In the genomic region with DNA sequence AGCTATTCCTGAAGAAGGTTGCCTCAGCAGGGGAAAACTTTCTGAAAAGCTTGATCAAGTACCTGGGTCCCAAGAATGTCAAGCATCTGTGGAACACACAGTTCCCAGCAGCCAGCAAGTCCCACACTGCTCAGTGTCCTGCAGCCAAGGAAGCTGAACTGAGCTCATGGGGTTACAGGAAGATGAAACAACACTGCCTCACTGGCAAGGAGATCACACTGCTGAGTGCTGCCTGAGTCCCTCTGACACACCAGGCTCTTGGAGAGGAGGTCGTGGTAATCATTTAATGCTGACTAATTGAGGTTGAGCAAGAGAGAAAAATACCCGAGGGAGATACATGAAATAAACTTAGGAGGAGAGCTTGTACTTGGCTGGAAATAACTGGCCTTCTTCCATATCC, we compare ENCODE assay signal across 7 cellular contexts.
A peak's percentile ranks its signal among the peaks of the same experiment; 100 is the strongest.
DNase-seq lines count a peak whose midpoint lies in the region; TF ChIP-seq lines count a peak whose summit lies in the region.

No MANE protein-coding gene starts in this region.

- H2AK5ac ChIP-seq in neuronal stem cell (ENCODE audit: low read depth, low read length) = no peak overlapping the region

- no peak overlapping the region for H2AFZ ChIP-seq in neuronal stem cell (ENCODE audit: low read length)

- H3K27ac ChIP-seq in HEK293 (ENCODE audit: extremely low read depth, low read depth, low read length) (no peak overlapping the region), SK-N-MC (peak overlapping the region; percentile 36; the same call in 1 of the 2 replicates), neuronal stem cell (replicated peaks; ENCODE audit: low read length) (peak overlapping the region; percentile 27)

- no peak overlapping the region for H2BK15ac ChIP-seq in neuronal stem cell (ENCODE audit: low read length)

- POLR2A ChIA-PET in HEK293 (lab: Yijun Ruan, JAX) = interaction anchor here (0.6 to 1.0 kb wide), 2 partner anchors 33 to 576 kb away, joined by 3 read pairs; partner anchors contain the start of gene POU2F1

- H4K91ac ChIP-seq in neuronal stem cell (ENCODE audit: low read depth, low read length, poor library complexity) = no peak overlapping the region

- H3K4me2 ChIP-seq in neuronal stem cell (ENCODE audit: insufficient read depth, low read length, poor library complexity, severe bottlenecking) = no peak overlapping the region

- no peaks in the 10 kb centered on the region for H3K4me1 ChIP-seq in HEK293 (ENCODE audit: control insufficient read depth, insufficient read depth, low read length)
- peaks cover 4 to 6% of the 10 kb centered on the region in 2 donors for H3K4me1 ChIP-seq in neuronal stem cell (ENCODE audit: control insufficient read depth in 2 of 2, insufficient read depth in 1 of 2, low read depth in 1 of 2, low read length in 2 of 2)

- H3K4ac ChIP-seq in neuronal stem cell (ENCODE audit: low read length) = no peak overlapping the region

- peaks cover 0 to 3% of the 10 kb centered on the region in 2 experiments; a peak in 1 of 3 replicates for H3K36me3 ChIP-seq in HEK293 (ENCODE audit: control insufficient read depth in 2 of 2, insufficient read depth in 1 of 2, low read length in 2 of 2)
- H3K36me3 ChIP-seq in SK-N-MC (ENCODE audit: insufficient read depth, low read length) = no peaks in the 10 kb centered on the region
- H3K36me3 ChIP-seq in neuronal stem cell (replicated peaks in 1 of 2; ENCODE audit: control insufficient read depth in 2 of 2, insufficient read depth in 2 of 2, low read length in 2 of 2) = peaks cover 0 to 8% of the 10 kb centered on the region in 2 donors

- H3K4me3 ChIP-seq in HEK293 (ENCODE audit: low read depth, low read length) (no peak overlapping the region), SK-N-MC (peak overlapping the region; percentile 15), fibroblast of pulmonary artery (replicated peaks; ENCODE audit: low read depth, low read length) (peak overlapping the region; percentile 12), neuronal stem cell (ENCODE audit: low read length in 2 of 2) (no peak overlapping the region)

- H2BK12ac ChIP-seq in neuronal stem cell (ENCODE audit: low read length) = no peak overlapping the region

- H3K23ac ChIP-seq in neuronal stem cell (ENCODE audit: low read depth, low read length, poor library complexity) = no peak overlapping the region

- no CpG with 5 or more reads among the region's 2 CpGs for WGBS in neuronal stem cell (ENCODE audit: extremely low coverage in 2 of 2, insufficient read length in 2 of 2, insufficient replicate concordance in 1 of 2), 2 donors

- CTCF ChIA-PET in HEK293 (lab: Yijun Ruan, JAX) = interaction anchor here (0.6 to 1.3 kb wide), 4 partner anchors 11 to 68 kb away, joined by 3 to 4 read pairs (median 3); no protein-coding TSS in a partner anchor

- H3K14ac ChIP-seq in neuronal stem cell (ENCODE audit: low read length) = no peak overlapping the region

- peak overlapping the region; percentile 65 for H3K18ac ChIP-seq in neuronal stem cell (ENCODE audit: low read length)

- TF ChIP-seq CTCF in HEK293 (tag by site-specific recombination; IDR thresholded peaks at IDR 0.05) (no peak), fibroblast of pulmonary artery (IDR thresholded peaks at IDR 0.05; ENCODE audit: low read length, missing control alignments) (peak; percentile 10), GM10266 (IDR thresholded peaks at IDR 0.05; ENCODE audit: control insufficient read depth, insufficient read depth, low read depth, missing control alignments) (no peak)

- H3K79me1 ChIP-seq in neuronal stem cell (ENCODE audit: low read depth, low read length) = no peaks in the 10 kb centered on the region

- no peak overlapping the region for H4K8ac ChIP-seq in neuronal stem cell (ENCODE audit: low read depth, low read length)

- no peak overlapping the region for H2BK5ac ChIP-seq in neuronal stem cell (ENCODE audit: low read length)

- H3K9ac ChIP-seq in SK-N-MC (ENCODE audit: insufficient read length) = no peak overlapping the region
- no peak overlapping the region for H3K9ac ChIP-seq in neuronal stem cell (ENCODE audit: low read depth, low read length, poor library complexity)

- H3K27me3 ChIP-seq in neuronal stem cell (ENCODE audit: control insufficient read depth in 3 of 3, insufficient read depth in 3 of 3, low read depth in 1 of 3, low read length in 3 of 3) = no peaks in the 10 kb centered on the region

- no peak overlapping the region for H2BK120ac ChIP-seq in neuronal stem cell (ENCODE audit: low read depth, low read length)

- H3K9me3 ChIP-seq in HEK293 (ENCODE audit: control insufficient read depth, insufficient read depth, low read depth, low read length) (no peaks in the 10 kb centered on the region), SK-N-MC (ENCODE audit: low read depth, low read length) (no peaks in the 10 kb centered on the region), neuronal stem cell (replicated peaks in 1 of 2; ENCODE audit: control insufficient read depth in 2 of 2, insufficient read depth in 1 of 2, low read depth in 1 of 2, low read length in 2 of 2) (peaks cover under 1 to 1% of the 10 kb centered on the region in 2 donors)

- DNase-seq in SK-N-MC (ENCODE audit: low read depth, low spot score) (no peak), fibroblast of pulmonary artery (ENCODE audit: low read depth) (peak; percentile 99), neuronal stem cell (ENCODE audit: low spot score) (no peak), GM10266 (ENCODE audit: extremely low spot score) (no peak), NCI-H187 treated with DMSO at 0.1 percent for 48 hours (lab: John Stamatoyannopoulos, UW) (no peak)
- DNase-seq in activated naive CD4-positive, alpha-beta T cell treated with anti-CD3 and anti-CD28 coated beads, Interleukin-2, amount 50 U/mL, for 16 hours = no peak

TF ChIP-seq in HEK293, 187 proteins besides CTCF, POLR2A, EP300 and RAD21 (continues in another document):
- TF ChIP-seq ZNF324 (tag by site-specific recombination; IDR thresholded peaks at IDR 0.05) = no peak
- no peak for TF ChIP-seq ZNF24 (tag by site-specific recombination; IDR thresholded peaks at IDR 0.05)
- peak; percentile 99 for TF ChIP-seq ZNF660 (tag by site-specific recombination; IDR thresholded peaks at IDR 0.05)
- no peak for TF ChIP-seq ZNF704 (tag by site-specific recombination; IDR thresholded peaks at IDR 0.05)
- TF ChIP-seq SP7 (tag by site-specific recombination; IDR thresholded peaks at IDR 0.05) = 0 out of 2 replicates have a peak, but pooled peaks have one; percentile 13
- TF ChIP-seq WT1 (tag by site-specific recombination; IDR thresholded peaks at IDR 0.05) = no peak
- TF ChIP-seq, protein P1, sequence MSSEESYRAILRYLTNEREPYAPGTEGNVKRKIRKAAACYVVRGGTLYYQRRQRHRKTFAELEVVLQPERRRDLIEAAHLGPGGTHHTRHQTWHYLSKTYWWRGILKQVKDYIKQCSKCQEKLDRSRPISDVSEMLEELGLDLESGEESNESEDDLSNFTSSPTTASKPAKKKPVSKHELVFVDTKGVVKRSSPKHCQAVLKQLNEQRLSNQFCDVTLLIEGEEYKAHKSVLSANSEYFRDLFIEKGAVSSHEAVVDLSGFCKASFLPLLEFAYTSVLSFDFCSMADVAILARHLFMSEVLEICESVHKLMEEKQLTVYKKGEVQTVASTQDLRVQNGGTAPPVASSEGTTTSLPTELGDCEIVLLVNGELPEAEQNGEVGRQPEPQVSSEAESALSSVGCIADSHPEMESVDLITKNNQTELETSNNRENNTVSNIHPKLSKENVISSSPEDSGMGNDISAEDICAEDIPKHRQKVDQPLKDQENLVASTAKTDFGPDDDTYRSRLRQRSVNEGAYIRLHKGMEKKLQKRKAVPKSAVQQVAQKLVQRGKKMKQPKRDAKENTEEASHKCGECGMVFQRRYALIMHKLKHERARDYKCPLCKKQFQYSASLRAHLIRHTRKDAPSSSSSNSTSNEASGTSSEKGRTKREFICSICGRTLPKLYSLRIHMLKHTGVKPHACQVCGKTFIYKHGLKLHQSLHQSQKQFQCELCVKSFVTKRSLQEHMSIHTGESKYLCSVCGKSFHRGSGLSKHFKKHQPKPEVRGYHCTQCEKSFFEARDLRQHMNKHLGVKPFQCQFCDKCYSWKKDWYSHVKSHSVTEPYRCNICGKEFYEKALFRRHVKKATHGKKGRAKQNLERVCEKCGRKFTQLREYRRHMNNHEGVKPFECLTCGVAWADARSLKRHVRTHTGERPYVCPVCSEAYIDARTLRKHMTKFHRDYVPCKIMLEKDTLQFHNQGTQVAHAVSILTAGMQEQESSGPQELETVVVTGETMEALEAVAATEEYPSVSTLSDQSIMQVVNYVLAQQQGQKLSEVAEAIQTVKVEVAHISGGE (tag by site-specific recombination; conservative IDR thresholded peaks at IDR 0.05; ENCODE audit: low read depth) = no peak
- TF ChIP-seq ZFP69B (tag by site-specific recombination; IDR thresholded peaks at IDR 0.05) = no peak

Comparison
In these comparisons a context has a peak if more than half of its experiments do, and no peak if none do; other contexts are left out.
1. H3K4me3 ChIP-seq: peak in SK-N-MC (single experiment) and fibroblast of pulmonary artery (single experiment); none in HEK293 (single experiment) and neuronal stem cell (0 of 2).